In the genomic region with DNA sequence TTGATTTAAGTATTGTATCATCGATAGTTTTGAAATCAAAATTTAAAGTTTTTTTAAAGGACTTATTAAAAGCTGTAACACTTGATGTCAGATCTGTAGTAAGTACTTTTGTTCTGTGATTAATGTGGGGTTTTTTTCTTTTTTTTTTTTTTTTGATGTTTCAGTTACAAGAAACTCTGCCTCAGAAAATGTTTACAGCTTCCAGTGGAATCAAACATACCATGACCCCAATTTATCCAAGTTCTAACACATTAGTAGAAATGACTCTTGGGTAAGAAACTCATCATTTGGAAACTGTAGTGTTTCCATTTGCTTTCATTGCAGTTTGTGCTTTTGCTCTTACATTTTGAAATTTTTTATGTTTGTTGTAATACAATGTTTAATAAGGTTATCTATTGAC, we compare ENCODE assay signal across 1 cellular context.
TF ChIP-seq lines count a peak whose summit lies in the region.

No MANE protein-coding gene starts in this region.

TF ChIP-seq in A549, 52 proteins besides CTCF, POLR2A, EP300 and RAD21 (continued from another document):
- no peak for TF ChIP-seq EHF (CRISPR knock-in tag; IDR thresholded peaks at IDR 0.05)
- TF ChIP-seq, protein P1, sequence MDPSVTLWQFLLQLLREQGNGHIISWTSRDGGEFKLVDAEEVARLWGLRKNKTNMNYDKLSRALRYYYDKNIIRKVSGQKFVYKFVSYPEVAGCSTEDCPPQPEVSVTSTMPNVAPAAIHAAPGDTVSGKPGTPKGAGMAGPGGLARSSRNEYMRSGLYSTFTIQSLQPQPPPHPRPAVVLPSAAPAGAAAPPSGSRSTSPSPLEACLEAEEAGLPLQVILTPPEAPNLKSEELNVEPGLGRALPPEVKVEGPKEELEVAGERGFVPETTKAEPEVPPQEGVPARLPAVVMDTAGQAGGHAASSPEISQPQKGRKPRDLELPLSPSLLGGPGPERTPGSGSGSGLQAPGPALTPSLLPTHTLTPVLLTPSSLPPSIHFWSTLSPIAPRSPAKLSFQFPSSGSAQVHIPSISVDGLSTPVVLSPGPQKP (IDR thresholded peaks at IDR 0.05; ENCODE audit: low read depth, low read length), result no peak
- no peak for TF ChIP-seq SREBF2 (IDR thresholded peaks at IDR 0.05)
- no peak for TF ChIP-seq RCOR1 (IDR thresholded peaks at IDR 0.05; ENCODE audit: low read depth, low read length)
- TF ChIP-seq, protein P2, sequence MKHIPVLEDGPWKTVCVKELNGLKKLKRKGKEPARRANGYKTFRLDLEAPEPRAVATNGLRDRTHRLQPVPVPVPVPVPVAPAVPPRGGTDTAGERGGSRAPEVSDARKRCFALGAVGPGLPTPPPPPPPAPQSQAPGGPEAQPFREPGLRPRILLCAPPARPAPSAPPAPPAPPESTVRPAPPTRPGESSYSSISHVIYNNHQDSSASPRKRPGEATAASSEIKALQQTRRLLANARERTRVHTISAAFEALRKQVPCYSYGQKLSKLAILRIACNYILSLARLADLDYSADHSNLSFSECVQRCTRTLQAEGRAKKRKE (CRISPR knock-in tag; IDR thresholded peaks at IDR 0.05; ENCODE audit: low read depth), result no peak
- no peak for TF ChIP-seq MAFK (IDR thresholded peaks at IDR 0.05; ENCODE audit: partially characterized antibody)
- no peak for TF ChIP-seq CHD2 (IDR thresholded peaks at IDR 0.05; ENCODE audit: low read length, partially characterized antibody)
- TF ChIP-seq ZFP36 (IDR thresholded peaks at IDR 0.05; ENCODE audit: borderline replicate concordance, partially characterized antibody), result no peak
- TF ChIP-seq FOSL2 (IDR thresholded peaks at IDR 0.05), result no peak
- no peak for TF ChIP-seq FOSL2 (CRISPR knock-in tag; IDR thresholded peaks at IDR 0.05)
- TF ChIP-seq KDM1A (IDR thresholded peaks at IDR 0.05; ENCODE audit: low read depth), result no peak
- no peak for TF ChIP-seq FOXS1 (CRISPR knock-in tag; IDR thresholded peaks at IDR 0.05)
- no peak for TF ChIP-seq FOSB (CRISPR knock-in tag; IDR thresholded peaks at IDR 0.05)
